In genomic region chr3:23800731-23801130, GRCh38 we compare ENCODE assay signal across 8 cellular contexts. TPM values are rescaled to one million over a fixed set of nuclear protein-coding genes. Genes with fewer than 3 reads are reported as not detected.
DNase-seq lines count a peak whose midpoint lies in the region; ATAC-seq, FAIRE-seq and TF ChIP-seq lines count a peak whose summit lies in the region.

No MANE protein-coding gene starts in this region.

- H3K9me3 Mint-ChIP-seq in nephron, result no peaks in the 10 kb centered on the region

- peaks cover 19% of the 10 kb centered on the region for H3K4me1 Mint-ChIP-seq in nephron

- H3K4me1 ChIP-seq in neuronal stem cell (ENCODE audit: control insufficient read depth in 2 of 2, insufficient read depth in 1 of 2, low read depth in 1 of 2, low read length in 2 of 2), result peaks cover 0 to 5% of the 10 kb centered on the region in 2 donors

- H3K27ac ChIP-seq in neuronal stem cell (replicated peaks; ENCODE audit: low read length) (no peak overlapping the region), WERI-Rb-1 (no peak overlapping the region)

- no peak overlapping the region for H3K14ac ChIP-seq in neuronal stem cell (ENCODE audit: low read length)

- H3K36me3 Mint-ChIP-seq in nephron (ENCODE audit: low read depth), result no peaks in the 10 kb centered on the region

- no peak for ATAC-seq in HG02571 (IDR thresholded peaks at IDR 0.05; ENCODE audit: unreplicated experiment)

- H3K79me1 ChIP-seq in neuronal stem cell (ENCODE audit: low read depth, low read length), result peaks cover 2% of the 10 kb centered on the region

- no peak overlapping the region for H3K18ac ChIP-seq in neuronal stem cell (ENCODE audit: low read length)

- H4K8ac ChIP-seq in neuronal stem cell (ENCODE audit: low read depth, low read length), result no peak overlapping the region

- H3K27ac Mint-ChIP-seq in nephron, result peak overlapping the region in 1 of 3 experiments; percentile 62

- no peak overlapping the region for H4K91ac ChIP-seq in neuronal stem cell (ENCODE audit: low read depth, low read length, poor library complexity)

- H2BK120ac ChIP-seq in neuronal stem cell (ENCODE audit: low read depth, low read length), result no peak overlapping the region

- no peak overlapping the region for H2AFZ ChIP-seq in neuronal stem cell (ENCODE audit: low read length)

- H3K4ac ChIP-seq in neuronal stem cell (ENCODE audit: low read length), result no peak overlapping the region

- FAIRE-seq in endometrium (lab: Jason Lieb, UNC), result peak; percentile 68

- peak; percentile 32 for DNase-seq in GM12865 (ENCODE audit: low read depth)
- peak; percentile 55 for DNase-seq in NAMALWA (ENCODE audit: low spot score)
- DNase-seq in neuronal stem cell (ENCODE audit: low spot score), result no peak
- no peak for DNase-seq in WERI-Rb-1
- no peak for DNase-seq in activated T-cell treated with anti-CD3 and anti-CD28 coated beads, Interleukin-2, amount 50 U/mL, for 48 hours

- no peak overlapping the region for H2BK5ac ChIP-seq in neuronal stem cell (ENCODE audit: low read length)

- H2AK5ac ChIP-seq in neuronal stem cell (ENCODE audit: low read depth, low read length), result no peak overlapping the region

- H3K9ac ChIP-seq in neuronal stem cell (ENCODE audit: low read depth, low read length, poor library complexity), result no peak overlapping the region

- no peak overlapping the region for H3K4me3 Mint-ChIP-seq in nephron

- H3K27me3 ChIP-seq in neuronal stem cell (ENCODE audit: control insufficient read depth in 3 of 3, insufficient read depth in 3 of 3, low read depth in 1 of 3, low read length in 3 of 3) (no peaks in the 10 kb centered on the region), WERI-Rb-1 (ENCODE audit: insufficient read depth, low read depth, severe bottlenecking) (no peaks in the 10 kb centered on the region)

- no peak overlapping the region for H2BK12ac ChIP-seq in neuronal stem cell (ENCODE audit: low read length)

- WGBS in neuronal stem cell (ENCODE audit: extremely low coverage in 2 of 2, insufficient read length in 2 of 2, insufficient replicate concordance in 1 of 2), 2 donors, result no CpG with 5 or more reads among the region's 3 CpGs

- H3K4me3 ChIP-seq in GM12865 (ENCODE audit: low read depth, low read length), result no peak overlapping the region
- no peak overlapping the region for H3K4me3 ChIP-seq in neuronal stem cell (ENCODE audit: low read length in 2 of 2)
- no peak overlapping the region for H3K4me3 ChIP-seq in WERI-Rb-1 (ENCODE audit: low read depth, low read length)

- H3K36me3 ChIP-seq in neuronal stem cell (replicated peaks in 1 of 2; ENCODE audit: control insufficient read depth in 2 of 2, insufficient read depth in 2 of 2, low read length in 2 of 2), result no peaks in the 10 kb centered on the region
- no peaks in the 10 kb centered on the region for H3K36me3 ChIP-seq in WERI-Rb-1

- TF ChIP-seq CTCF in GM12865 (IDR thresholded peaks at IDR 0.05; ENCODE audit: insufficient read depth, low read depth, low read length, missing control alignments) (peak; percentile 1), nephron (IDR thresholded peaks at IDR 0.05; ENCODE audit: unreplicated experiment in 3 of 3) (peak in 2 of 3 experiments; percentile 14 to 30), WERI-Rb-1 (IDR thresholded peaks at IDR 0.05; ENCODE audit: low read depth, low read length) (no peak)

- no peak overlapping the region for H3K23ac ChIP-seq in neuronal stem cell (ENCODE audit: low read depth, low read length, poor library complexity)

- peaks cover 9% of the 10 kb centered on the region for H3K27me3 Mint-ChIP-seq in nephron (ENCODE audit: low read depth)

- no peak overlapping the region for H3K4me2 ChIP-seq in neuronal stem cell (ENCODE audit: insufficient read depth, low read length, poor library complexity, severe bottlenecking)

- no peaks in the 10 kb centered on the region for H3K9me3 ChIP-seq in neuronal stem cell (replicated peaks in 1 of 2; ENCODE audit: control insufficient read depth in 2 of 2, insufficient read depth in 1 of 2, low read depth in 1 of 2, low read length in 2 of 2)
- H3K9me3 ChIP-seq in WERI-Rb-1 (ENCODE audit: severe bottlenecking), result no peaks in the 10 kb centered on the region

- H2BK15ac ChIP-seq in neuronal stem cell (ENCODE audit: low read length), result no peak overlapping the region

RNA-seq across cellular contexts. Expression of gene UBE2E1, which starts 5.0 kb away (rescaled TPM):
- polyA plus RNA-seq in neuronal stem cell (2013, experiment 1 of 2), result 320 TPM
- 317 TPM for polyA plus RNA-seq in neuronal stem cell (2013, experiment 2 of 2)

Comparison
In these comparisons a context has a peak if more than half of its experiments do, and no peak if none do; other contexts are left out.
1. DNase-seq: peak in GM12865 (single experiment) and NAMALWA (single experiment); none in neuronal stem cell (single experiment), WERI-Rb-1 (single experiment) and activated T-cell treated with anti-CD3 and anti-CD28 coated beads, Interleukin-2, amount 50 U/mL, for 48 hours (0 of 2).